8 cellular contexts compared by ENCODE assay signal in the genomic region with DNA sequence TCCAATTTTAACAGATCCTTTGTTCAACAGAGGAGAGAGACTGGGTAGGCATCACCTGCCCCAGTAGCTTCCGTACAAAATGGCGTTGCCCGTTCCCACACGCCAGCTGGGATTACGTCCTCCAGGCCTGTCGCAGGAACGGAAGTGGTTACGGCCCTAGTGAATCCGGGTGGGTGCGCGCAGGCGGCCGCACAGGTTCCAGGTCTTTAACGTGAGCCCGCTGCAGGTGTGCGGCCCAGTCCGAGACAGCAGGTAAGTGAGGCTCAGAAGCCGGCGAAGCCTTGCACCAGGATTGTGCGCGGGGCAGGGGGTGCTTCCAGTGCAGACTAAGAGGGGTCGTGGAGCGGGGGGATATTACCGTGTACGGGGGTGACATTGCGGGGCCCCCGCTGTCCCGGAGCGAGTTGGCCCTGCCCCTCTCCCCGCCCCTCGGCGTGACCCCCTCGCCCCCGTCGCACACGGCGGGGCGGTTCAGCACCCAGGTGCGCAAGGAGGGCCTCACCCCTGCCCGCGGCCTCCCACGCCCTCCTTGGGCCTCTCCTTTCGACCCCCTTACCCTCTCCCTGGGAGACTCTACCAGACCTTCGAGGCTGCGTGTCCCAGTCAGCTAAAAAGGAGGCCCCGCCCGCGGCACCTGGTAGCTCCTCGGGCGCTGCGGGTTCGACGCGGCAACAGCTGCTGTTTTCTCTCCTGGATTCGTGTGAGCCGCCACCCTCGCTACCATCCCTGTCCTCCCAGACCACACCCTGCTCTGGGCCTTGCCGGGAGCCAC. TPM values are rescaled to one million over a fixed set of nuclear protein-coding genes. Genes with fewer than 3 reads are reported as not detected.
DNase-seq lines count a peak whose midpoint lies in the region; ATAC-seq and TF ChIP-seq lines count a peak whose summit lies in the region.

A gene with protein sequence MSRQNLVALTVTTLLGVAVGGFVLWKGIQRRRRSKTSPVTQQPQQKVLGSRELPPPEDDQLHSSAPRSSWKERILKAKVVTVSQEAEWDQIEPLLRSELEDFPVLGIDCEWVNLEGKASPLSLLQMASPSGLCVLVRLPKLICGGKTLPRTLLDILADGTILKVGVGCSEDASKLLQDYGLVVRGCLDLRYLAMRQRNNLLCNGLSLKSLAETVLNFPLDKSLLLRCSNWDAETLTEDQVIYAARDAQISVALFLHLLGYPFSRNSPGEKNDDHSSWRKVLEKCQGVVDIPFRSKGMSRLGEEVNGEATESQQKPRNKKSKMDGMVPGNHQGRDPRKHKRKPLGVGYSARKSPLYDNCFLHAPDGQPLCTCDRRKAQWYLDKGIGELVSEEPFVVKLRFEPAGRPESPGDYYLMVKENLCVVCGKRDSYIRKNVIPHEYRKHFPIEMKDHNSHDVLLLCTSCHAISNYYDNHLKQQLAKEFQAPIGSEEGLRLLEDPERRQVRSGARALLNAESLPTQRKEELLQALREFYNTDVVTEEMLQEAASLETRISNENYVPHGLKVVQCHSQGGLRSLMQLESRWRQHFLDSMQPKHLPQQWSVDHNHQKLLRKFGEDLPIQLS (plus strand): TSS at position 159 of the 772 bp plus-strand sequence. CDS start 17,973 bp downstream, outside the sequence.

- H2AFZ ChIP-seq in neural progenitor cell (replicated peaks), result peak within 1 kb of the TSS; percentile 98

- TF ChIP-seq CTCF in neural progenitor cell (IDR thresholded peaks at IDR 0.05), result no peak

- no peaks in the 10 kb centered on the region for H3K36me3 Mint-ChIP-seq in neural progenitor cell

- no peak within 1 kb of the TSS for H3K9ac ChIP-seq in neural progenitor cell

- no peaks in the 10 kb centered on the region for H3K9me3 ChIP-seq in neural progenitor cell (ENCODE audit: low read depth)

- no peaks in the 10 kb centered on the region for H4K20me1 ChIP-seq in neural progenitor cell (ENCODE audit: low read depth)

- no peak within 1 kb of the TSS for H3K27ac ChIP-seq in neural progenitor cell

- no peaks in the 10 kb centered on the region for H3K36me3 ChIP-seq in neural progenitor cell

- no peaks in the 10 kb centered on the region for H3K9me3 Mint-ChIP-seq in neural progenitor cell

- H3K4me3 ChIP-seq in neural progenitor cell, result peak within 1 kb of the TSS; percentile 82

- H3K27ac Mint-ChIP-seq in neural progenitor cell, result peak within 1 kb of the TSS; percentile 86

- ATAC-seq in GM21786 (IDR thresholded peaks at IDR 0.05; ENCODE audit: unreplicated experiment), result peak; percentile 84

- H3K4me2 ChIP-seq in neural progenitor cell, result peak within 1 kb of the TSS; percentile 86

- H3F3A ChIP-seq in neural progenitor cell (ENCODE audit: low read depth), result no peaks in the 10 kb centered on the region

- DNase-seq in DMS79 (lab: John Stamatoyannopoulos, UW) (peak; percentile 98), Kasumi-1 (lab: John Stamatoyannopoulos, UW) (peak; percentile 57 to 70), SHP77 (lab: John Stamatoyannopoulos, UW) (peak; percentile 90 to 92), foreskin melanocyte (peak; percentile 61), neural progenitor cell (ENCODE audit: low spot score) (peak; percentile 89), stromal cell of bone marrow (ENCODE audit: low read depth) (peak; percentile 49)
- peak; percentile 15 to 51 (median 32) for DNase-seq in activated naive CD4-positive, alpha-beta T cell (lab: John Stamatoyannopoulos, UW)

- H3K79me2 ChIP-seq in neural progenitor cell (ENCODE audit: low read depth), result peaks cover 30% of the 10 kb centered on the region

- H3K27me3 ChIP-seq in neural progenitor cell, result no peaks in the 10 kb centered on the region

- H3K27me3 Mint-ChIP-seq in neural progenitor cell (ENCODE audit: insufficient read depth, low read depth), result peaks cover 2% of the 10 kb centered on the region

- H3K4me1 Mint-ChIP-seq in neural progenitor cell, result peaks cover 15% of the 10 kb centered on the region

- no peaks in the 10 kb centered on the region for H3K4me1 ChIP-seq in neural progenitor cell

- peak within 1 kb of the TSS; percentile 96 for H3K4me3 Mint-ChIP-seq in neural progenitor cell

RNA-seq across cellular contexts. Expression of the gene that starts here (rescaled TPM):
- 22.6 and 23.2 TPM in 2 replicates for total RNA-seq in neural progenitor cell (ENCODE audit: low replicate concordance)

Comparison
In these comparisons a context has a peak if more than half of its experiments do, and no peak if none do; other contexts are left out.
1. DNase-seq: peak in every context shown above with its lines; median percentile 98 in DMS79; 91 in SHP77; 89 in neural progenitor cell; 64 in Kasumi-1; 61 in foreskin melanocyte; 49 in stromal cell of bone marrow; 32 in activated naive CD4-positive, alpha-beta T cell.